In genomic region chr13:109595466-109595865, GRCh38 we compare ENCODE assay signal across 16 cellular contexts.
"Had no signal": no experiment of that assay in that cellular context is flagged by ENCODE, and none has a peak within 500 bp of the region (broad histone marks: within the 10 kb centered on the region; RNA-seq: fewer than 3 reads in every experiment).

No MANE protein-coding gene starts in this region.

- H3K27ac ChIP-seq: right lobe of liver, testis, upper lobe of left lung had no signal

- H3K4me1 ChIP-seq: testis, upper lobe of left lung had no signal

- H3K4me1 Mint-ChIP-seq: activated B cell treated with CpG ODN at 0.5 μM for 24 hours; central memory CD8-positive, alpha-beta T cell; stimulated activated naive CD8-positive, alpha-beta T cell treated with anti-CD3 and anti-CD28 coated beads, Interleukin-15, amount 100 ng/mL, for 72 hours had no signal

- ATAC-seq: activated CD8-positive, alpha-beta T cell treated with anti-CD3 and anti-CD28 coated beads, Interleukin-2, amount 10 ng/mL, durations not matched to agents 7 days and 5 days; right lobe of liver; stimulated activated naive CD8-positive, alpha-beta T cell treated with anti-CD3 and anti-CD28 coated beads, Interleukin-15, amount 100 ng/mL, for 72 hours had no signal

- H3K9me3 ChIP-seq: right lobe of liver, testis, upper lobe of left lung had no signal

- H3K27me3 Mint-ChIP-seq: activated B cell treated with CpG ODN at 0.5 μM for 24 hours; central memory CD8-positive, alpha-beta T cell had no signal

- H3K27me3 ChIP-seq: right lobe of liver, testis, upper lobe of left lung had no signal

- H3K27ac Mint-ChIP-seq: activated B cell treated with CpG ODN at 0.5 μM for 24 hours; activated CD8-positive, alpha-beta T cell treated with anti-CD3 and anti-CD28 coated beads, Interleukin-2, amount 10 ng/mL, durations not matched to agents 7 days and 5 days; activated naive CD8-positive, alpha-beta T cell; brain; stimulated activated naive CD8-positive, alpha-beta T cell treated with anti-CD3 and anti-CD28 coated beads, Interleukin-15, amount 100 ng/mL, for 72 hours; T-helper 2 cell treated with Interferon-gamma antibody and Interleukin-4, amounts not matched to agents 5 μg/mL and 100 μg/mL, for 36 hours had no signal

- H3K36me3 Mint-ChIP-seq: activated naive CD8-positive, alpha-beta T cell; brain had no signal

- DNase-seq: activated B cell treated with CpG ODN at 0.5 μM for 24 hours; activated CD4-positive, alpha-beta T cell treated with anti-CD3 and anti-CD28 coated beads for 48 hours; activated CD8-positive, alpha-beta T cell treated with anti-CD3 and anti-CD28 coated beads, Interleukin-2, amount 10 ng/mL, durations not matched to agents 7 days and 5 days; activated gamma-delta T cell treated with Interleukin-2 at 50 U/mL for 16 hours; head of caudate nucleus; midbrain; right lobe of liver; stimulated activated naive CD8-positive, alpha-beta T cell treated with anti-CD3 and anti-CD28 coated beads, Interleukin-15, amount 100 ng/mL, for 72 hours; testis; upper lobe of left lung had no signal

- H3K4me3 Mint-ChIP-seq: activated B cell treated with CpG ODN at 0.5 μM for 24 hours; activated CD8-positive, alpha-beta T cell treated with anti-CD3 and anti-CD28 coated beads, Interleukin-2, amount 10 ng/mL, durations not matched to agents 7 days and 5 days; activated naive CD8-positive, alpha-beta T cell; brain; central memory CD8-positive, alpha-beta T cell; neural crest cell; stimulated activated naive CD8-positive, alpha-beta T cell treated with anti-CD3 and anti-CD28 coated beads, Interleukin-15, amount 100 ng/mL, for 72 hours; T-helper 2 cell treated with Interferon-gamma antibody and Interleukin-4, amounts not matched to agents 5 μg/mL and 100 μg/mL, for 36 hours had no signal

- H3K9me3 Mint-ChIP-seq: activated B cell treated with CpG ODN at 0.5 μM for 24 hours; brain; T-helper 2 cell treated with Interferon-gamma antibody and Interleukin-4, amounts not matched to agents 5 μg/mL and 100 μg/mL, for 36 hours had no signal

- H3K36me3 ChIP-seq: right lobe of liver, upper lobe of left lung had no signal

- H3K4me3 ChIP-seq: lung, right lobe of liver, testis, upper lobe of left lung had no signal
